9 cellular contexts compared by ENCODE assay signal in the genomic region with DNA sequence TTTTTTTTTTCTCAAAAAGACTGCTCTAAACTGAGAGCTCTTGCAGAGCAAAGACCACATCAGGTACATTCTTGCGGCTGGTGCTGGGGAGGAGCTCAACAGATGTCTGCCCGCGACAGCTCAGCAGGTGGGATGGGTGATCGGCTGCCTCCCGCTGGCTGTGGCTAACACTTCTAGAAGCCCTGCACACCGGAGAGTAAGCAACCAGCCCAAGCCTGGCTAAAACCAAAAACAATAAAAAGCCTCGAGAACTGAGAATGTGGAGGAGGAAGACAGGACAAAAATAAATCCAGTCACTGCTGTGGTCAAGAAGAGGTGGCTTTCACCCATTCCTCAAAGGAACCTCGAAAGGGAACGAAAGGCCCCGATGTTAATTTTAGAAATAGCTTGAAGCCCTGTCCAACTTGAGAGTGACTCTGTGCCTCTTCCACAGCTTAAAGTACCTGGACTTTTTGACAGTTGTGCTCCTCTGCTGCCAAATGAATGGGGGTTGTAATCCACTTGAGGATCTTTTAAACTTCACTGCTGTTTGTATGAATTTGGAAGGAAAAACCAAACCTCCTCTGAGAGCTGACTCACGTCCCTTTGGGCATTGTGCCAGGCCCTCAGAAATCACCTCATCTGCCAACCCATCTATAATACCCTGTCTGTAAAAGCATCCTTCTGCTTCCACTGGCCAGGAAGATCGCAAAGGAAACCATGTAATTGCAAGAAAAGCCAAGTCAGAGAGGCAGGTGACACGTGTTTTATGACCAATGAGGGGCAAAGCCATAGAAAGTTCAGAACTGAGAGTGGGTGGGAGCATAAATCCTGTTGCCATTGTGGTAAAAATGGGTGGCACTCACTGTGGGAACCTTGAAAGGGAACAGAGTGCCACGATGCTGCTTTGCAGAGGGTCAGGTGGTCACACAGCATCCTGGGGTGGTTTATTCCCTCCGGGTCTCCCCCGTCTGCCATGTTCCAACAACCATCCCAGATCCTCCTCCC.
DNase-seq lines count a peak whose midpoint lies in the region; ATAC-seq and TF ChIP-seq lines count a peak whose summit lies in the region.
"Had no signal": no experiment of that assay in that cellular context is flagged by ENCODE, and none has a peak within 500 bp of the region (broad histone marks: within the 10 kb centered on the region; RNA-seq: fewer than 3 reads in every experiment).

No MANE protein-coding gene starts in this region.

- no peaks in the 10 kb centered on the region for H3K9me3 Mint-ChIP-seq in activated CD4-positive, alpha-beta T cell treated with anti-CD3 and anti-CD28 coated beads, Interleukin-2, amount 10 ng/mL, durations not matched to agents 24 days and 14 days
- H3K9me3 Mint-ChIP-seq in effector memory CD8-positive, alpha-beta T cell = no peaks in the 10 kb centered on the region

- H3K27me3 Mint-ChIP-seq in activated CD4-positive, alpha-beta T cell treated with anti-CD3 and anti-CD28 coated beads, Interleukin-2, amount 10 ng/mL, durations not matched to agents 24 days and 14 days = peaks cover 18% of the 10 kb centered on the region
- peaks cover 0 to 20% of the 10 kb centered on the region in 2 donors for H3K27me3 Mint-ChIP-seq in effector memory CD8-positive, alpha-beta T cell

- peaks cover 28% of the 10 kb centered on the region for H3K4me1 Mint-ChIP-seq in activated CD4-positive, alpha-beta T cell treated with anti-CD3 and anti-CD28 coated beads, Interleukin-2, amount 10 ng/mL, durations not matched to agents 24 days and 14 days
- H3K4me1 Mint-ChIP-seq in effector memory CD8-positive, alpha-beta T cell (ENCODE audit: low read depth in 2 of 2) = peaks cover 22 to 27% of the 10 kb centered on the region in 2 donors

- H3K4me1 ChIP-seq in HCT116 (ENCODE audit: control insufficient read depth in 1 of 2, insufficient read depth in 2 of 2, low read length in 2 of 2) = peaks cover 8 to 10% of the 10 kb centered on the region in 2 experiments; a peak in 3 of 4 replicates

- no TSS peak for BruUV-seq in HCT116 (replicated peaks; lab: Mats Ljungman, UMichigan)

- no peaks in the 10 kb centered on the region for H3K36me3 Mint-ChIP-seq in activated CD4-positive, alpha-beta T cell treated with anti-CD3 and anti-CD28 coated beads, Interleukin-2, amount 10 ng/mL, durations not matched to agents 24 days and 14 days (ENCODE audit: low read depth)
- H3K36me3 Mint-ChIP-seq in effector memory CD8-positive, alpha-beta T cell (ENCODE audit: insufficient read depth) = peaks cover 10% of the 10 kb centered on the region

- H3K4me3 Mint-ChIP-seq in activated CD4-positive, alpha-beta T cell treated with anti-CD3 and anti-CD28 coated beads, Interleukin-2, amount 10 ng/mL, durations not matched to agents 24 days and 14 days = peak overlapping the region; percentile 63
- peak overlapping the region; percentile 62 to 68 for H3K4me3 Mint-ChIP-seq in effector memory CD8-positive, alpha-beta T cell

- no peaks in the 10 kb centered on the region for H4K20me1 ChIP-seq in HCT116 (ENCODE audit: insufficient read depth)

- TF ChIP-seq CTCF in GM12874 (IDR thresholded peaks at IDR 0.05; ENCODE audit: insufficient read depth, low read depth, low read length) (peak; percentile 37), HCT116 (IDR thresholded peaks at IDR 0.05 in 2 of 3, conservative IDR thresholded peaks at IDR 0.05 in 1 of 3; ENCODE audit: borderline replicate concordance in 1 of 3, insufficient read depth in 1 of 3, low read depth in 2 of 3, low read length in 2 of 3) (peak in 2 of 3 experiments; percentile 36 to 42; a peak in 4 of 6 replicates)

- H3K9me3 ChIP-seq in HCT116 (ENCODE audit: control insufficient read depth in 1 of 2, insufficient read depth in 1 of 2, low read depth in 1 of 2, low read length in 2 of 2) = no peaks in the 10 kb centered on the region
- H3K9me3 ChIP-seq: SJSA1 had no signal

- peak overlapping the region; percentile 76 for H2AFZ ChIP-seq in HCT116 (ENCODE audit: low read depth, low read length, poor library complexity, severe bottlenecking)

- peak; percentile 96 for ATAC-seq in HCT116
- ATAC-seq in effector memory CD8-positive, alpha-beta T cell (replicated peaks) = peak; percentile 95

- H3K4me2 ChIP-seq in HCT116 (ENCODE audit: low read length) = peak overlapping the region; percentile 63

- DNase-seq in HCT116 (ENCODE audit: low read depth, low spot score) (peak; percentile 21), NCI-H1105 treated with DMSO at 0.1 percent for 48 hours (lab: John Stamatoyannopoulos, UW) (peak; percentile 58), DMS114 treated with DMSO at 0.1 percent for 48 hours (lab: John Stamatoyannopoulos, UW; ENCODE audit: unreplicated experiment) (no peak), Ammon's horn (ENCODE audit: low spot score) (no peak)
- peak; percentile 93 for DNase-seq in activated CD4-positive, alpha-beta T cell treated with anti-CD3 and anti-CD28 coated beads, Interleukin-2, amount 10 ng/mL, durations not matched to agents 24 days and 14 days
- peak; percentile 77 to 78 (median 77) for DNase-seq in effector memory CD8-positive, alpha-beta T cell
- peak; percentile 21 for DNase-seq in stimulated activated CD8-positive, alpha-beta memory T cell treated with anti-CD3 and anti-CD28 coated beads, Interleukin-15, amount 100 ng/mL, for 24 hours (ENCODE audit: low read depth)

- H3K79me2 ChIP-seq in HCT116 (ENCODE audit: insufficient read depth, low read length) = no peaks in the 10 kb centered on the region

- no peak overlapping the region for H3K9ac ChIP-seq in HCT116 (ENCODE audit: low read length)

- H3K4me3 ChIP-seq in HCT116 (replicated peaks in 1 of 2; ENCODE audit: low read depth in 1 of 2, low read length in 2 of 2) = peak overlapping the region; percentile 8 to 24; a peak in 3 of 4 replicates
- H3K4me3 ChIP-seq: SJSA1 had no signal

- H3K36me3 ChIP-seq in HCT116 (ENCODE audit: control insufficient read depth in 1 of 2, insufficient read depth in 2 of 2, low read length in 2 of 2) = no peaks in the 10 kb centered on the region
- H3K36me3 ChIP-seq: SJSA1 had no signal

- no peak overlapping the region for H3K27ac ChIP-seq in HCT116 (ENCODE audit: low read depth, low read length)
- H3K27ac ChIP-seq: SJSA1 had no signal

- RAD21 ChIA-PET in HCT116 (lab: Charles Lee; ENCODE audit: low non-redundant PET in 1 of 2, low total read pairs in 2 of 2, uncharacterized antibody in 2 of 2, unreplicated experiment in 2 of 2) = interaction anchor here in 1 of 2 experiments (0.7 kb wide), 2 partner anchors 257 to 393 kb away, joined by 4 to 5 read pairs; no protein-coding TSS in a partner anchor

- H3K27me3 ChIP-seq in HCT116 (ENCODE audit: insufficient read depth, low read length) = peaks cover 12% of the 10 kb centered on the region; the same call in 1 of the 2 replicates

- TF ChIP-seq RAD21 in HCT116 (IDR thresholded peaks at IDR 0.05; ENCODE audit: low read depth) = no peak

- no peak for TF ChIP-seq POLR2A in HCT116 (IDR thresholded peaks at IDR 0.05; ENCODE audit: borderline replicate concordance, extremely low read depth, insufficient read depth, insufficient read length)

- CTCF ChIA-PET in HCT116 (lab: Charles Lee) = interaction anchor here (0.6 to 2.1 kb wide), 8 partner anchors 10 to 293 kb away, joined by 3 to 5 read pairs (median 4); no protein-coding TSS in a partner anchor

- peak overlapping the region; percentile 81 for H3K27ac Mint-ChIP-seq in activated CD4-positive, alpha-beta T cell treated with anti-CD3 and anti-CD28 coated beads, Interleukin-2, amount 10 ng/mL, durations not matched to agents 24 days and 14 days
- peak overlapping the region; percentile 23 to 46 for H3K27ac Mint-ChIP-seq in effector memory CD8-positive, alpha-beta T cell

- intact Hi-C loops in HCT116 (cut with micrococcal nuclease) = no loop called here
- intact Hi-C loops in activated CD4-positive, alpha-beta T cell treated with anti-CD3 and anti-CD28 coated beads, Interleukin-2, amount 10 ng/mL, durations not matched to agents 24 days and 14 days (cut with micrococcal nuclease) = loop anchor here (1.0 to 5.0 kb wide), 5 partner anchors 32 to 184 kb away; a partner anchor contains a TSS

- POLR2A ChIA-PET in HCT116 (lab: Charles Lee) = interaction anchor here (0.7 to 1.0 kb wide), 2 partner anchors 14 to 22 kb away, joined by 3 read pairs; no protein-coding TSS in a partner anchor

- H3K9me2 ChIP-seq in HCT116 (ENCODE audit: insufficient read depth) = no peaks in the 10 kb centered on the region

TF ChIP-seq in HCT116, 20 proteins besides CTCF, POLR2A, EP300 and RAD21 (continues in another document):
- TF ChIP-seq SRF (IDR thresholded peaks at IDR 0.05; ENCODE audit: low read depth) (no peak), EZH2 (IDR thresholded peaks at IDR 0.05) (no peak), CEBPB (IDR thresholded peaks at IDR 0.05; ENCODE audit: low read depth) (no peak), POLR2AphosphoS5 (IDR thresholded peaks at IDR 0.05; ENCODE audit: low read depth, low read length) (no peak)
- TF ChIP-seq, protein P1, sequence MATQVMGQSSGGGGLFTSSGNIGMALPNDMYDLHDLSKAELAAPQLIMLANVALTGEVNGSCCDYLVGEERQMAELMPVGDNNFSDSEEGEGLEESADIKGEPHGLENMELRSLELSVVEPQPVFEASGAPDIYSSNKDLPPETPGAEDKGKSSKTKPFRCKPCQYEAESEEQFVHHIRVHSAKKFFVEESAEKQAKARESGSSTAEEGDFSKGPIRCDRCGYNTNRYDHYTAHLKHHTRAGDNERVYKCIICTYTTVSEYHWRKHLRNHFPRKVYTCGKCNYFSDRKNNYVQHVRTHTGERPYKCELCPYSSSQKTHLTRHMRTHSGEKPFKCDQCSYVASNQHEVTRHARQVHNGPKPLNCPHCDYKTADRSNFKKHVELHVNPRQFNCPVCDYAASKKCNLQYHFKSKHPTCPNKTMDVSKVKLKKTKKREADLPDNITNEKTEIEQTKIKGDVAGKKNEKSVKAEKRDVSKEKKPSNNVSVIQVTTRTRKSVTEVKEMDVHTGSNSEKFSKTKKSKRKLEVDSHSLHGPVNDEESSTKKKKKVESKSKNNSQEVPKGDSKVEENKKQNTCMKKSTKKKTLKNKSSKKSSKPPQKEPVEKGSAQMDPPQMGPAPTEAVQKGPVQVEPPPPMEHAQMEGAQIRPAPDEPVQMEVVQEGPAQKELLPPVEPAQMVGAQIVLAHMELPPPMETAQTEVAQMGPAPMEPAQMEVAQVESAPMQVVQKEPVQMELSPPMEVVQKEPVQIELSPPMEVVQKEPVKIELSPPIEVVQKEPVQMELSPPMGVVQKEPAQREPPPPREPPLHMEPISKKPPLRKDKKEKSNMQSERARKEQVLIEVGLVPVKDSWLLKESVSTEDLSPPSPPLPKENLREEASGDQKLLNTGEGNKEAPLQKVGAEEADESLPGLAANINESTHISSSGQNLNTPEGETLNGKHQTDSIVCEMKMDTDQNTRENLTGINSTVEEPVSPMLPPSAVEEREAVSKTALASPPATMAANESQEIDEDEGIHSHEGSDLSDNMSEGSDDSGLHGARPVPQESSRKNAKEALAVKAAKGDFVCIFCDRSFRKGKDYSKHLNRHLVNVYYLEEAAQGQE (IDR thresholded peaks at IDR 0.05; ENCODE audit: low read depth) = no peak

Comparison
In these comparisons a context has a peak if more than half of its experiments do, and no peak if none do; other contexts are left out.
1. DNase-seq: peak in HCT116 (single experiment), NCI-H1105 treated with DMSO at 0.1 percent for 48 hours (single experiment), activated CD4-positive, alpha-beta T cell treated with anti-CD3 and anti-CD28 coated beads, Interleukin-2, amount 10 ng/mL, durations not matched to agents 24 days and 14 days (single experiment), effector memory CD8-positive, alpha-beta T cell (3 of 3) and stimulated activated CD8-positive, alpha-beta memory T cell treated with anti-CD3 and anti-CD28 coated beads, Interleukin-15, amount 100 ng/mL, for 24 hours (single experiment); none in DMS114 treated with DMSO at 0.1 percent for 48 hours (single experiment) and Ammon's horn (single experiment).